Comparison of ENCODE assay signal across 15 cellular contexts in the genomic region with DNA sequence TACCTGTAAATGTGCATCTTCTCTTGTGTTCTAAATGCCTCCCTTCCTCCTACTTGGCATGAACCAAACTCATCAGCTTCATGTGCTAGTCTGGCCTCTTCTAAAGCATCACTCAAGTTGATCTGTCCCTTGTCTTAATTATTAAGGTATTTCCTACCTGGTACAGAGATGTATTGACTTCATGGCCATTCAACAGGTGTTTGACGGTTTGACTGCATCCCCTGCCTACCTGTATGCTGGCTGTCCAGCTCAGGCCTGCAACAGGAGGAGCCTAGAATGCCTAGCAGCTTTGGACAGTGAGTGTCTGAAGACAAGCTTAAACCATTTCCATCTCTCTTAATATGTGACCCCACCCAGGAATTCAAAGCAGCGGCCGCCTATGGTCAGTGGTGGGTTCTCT. TPM values are rescaled to one million over a fixed set of nuclear protein-coding genes. Genes with fewer than 3 reads are reported as not detected.
DNase-seq lines count a peak whose midpoint lies in the region; ATAC-seq and TF ChIP-seq lines count a peak whose summit lies in the region.
"Had no signal": no experiment of that assay in that cellular context is flagged by ENCODE, and none has a peak within 500 bp of the region (broad histone marks: within the 10 kb centered on the region; RNA-seq: fewer than 3 reads in every experiment).

No MANE protein-coding gene starts in this region.

- peak overlapping the region; percentile 7 for H3K27ac Mint-ChIP-seq in neural crest cell (ENCODE audit: unreplicated experiment)
- H3K27ac Mint-ChIP-seq: B cell; CD4-positive, alpha-beta T cell had no signal

- H3K27me3 ChIP-seq in cardiac muscle cell = no peaks in the 10 kb centered on the region

- H3K9me3 ChIP-seq in cardiac muscle cell (ENCODE audit: low read depth) = no peaks in the 10 kb centered on the region

- ATAC-seq in left cardiac atrium (no peak), GM18861 (IDR thresholded peaks at IDR 0.05; ENCODE audit: unreplicated experiment) (no peak), HG03039 (IDR thresholded peaks at IDR 0.05; ENCODE audit: unreplicated experiment) (no peak)

- no peaks in the 10 kb centered on the region for H3K36me3 ChIP-seq in cardiac muscle cell

- H3K36me3 Mint-ChIP-seq in neural crest cell (ENCODE audit: low read depth) = peaks cover 2% of the 10 kb centered on the region

- no peak for DNase-seq in cardiac muscle cell (ENCODE audit: low read depth in 1 of 2, low spot score in 1 of 2)
- no peak for DNase-seq in left cardiac atrium
- DNase-seq in neural crest cell (ENCODE audit: low read depth, low spot score) = no peak
- no peak for DNase-seq in NCI-H1694 (lab: John Stamatoyannopoulos, UW)
- DNase-seq: ACHN; C1 segment of cervical spinal cord; Calu3; CD4-positive, alpha-beta T cell; DMS 273 treated with DMSO at 0.1 percent for 48 hours; HCEC 1CT had no signal

- no peak overlapping the region for H3K4me3 ChIP-seq in cardiac muscle cell

- no peak for TF ChIP-seq CTCF in cardiac muscle cell (IDR thresholded peaks at IDR 0.05; ENCODE audit: low read depth, low read length)
- TF ChIP-seq CTCF in VCaP (conservative IDR thresholded peaks at IDR 0.05) = no peak
- TF ChIP-seq CTCF in neural crest cell (conservative IDR thresholded peaks at IDR 0.05) = no peak

- peaks cover 44% of the 10 kb centered on the region for H3K4me1 ChIP-seq in cardiac muscle cell (ENCODE audit: low read depth)

- intact Hi-C loops in left cardiac atrium (cut with DNase I) = loop anchor here in 1 of 2 donors (10.0 kb wide), 1 partner anchor 88 kb away; no protein-coding TSS in a partner anchor

- no peaks in the 10 kb centered on the region for H3K9me3 Mint-ChIP-seq in neural crest cell
- H3K9me3 Mint-ChIP-seq: CD4-positive, alpha-beta T cell had no signal

- H3K4me1 Mint-ChIP-seq in neural crest cell = peaks cover 28% of the 10 kb centered on the region

- H3K27me3 Mint-ChIP-seq in neural crest cell (ENCODE audit: low read depth) = no peaks in the 10 kb centered on the region

- no peak overlapping the region for H3K4me3 Mint-ChIP-seq in neural crest cell
- H3K4me3 Mint-ChIP-seq: B cell; CD4-positive, alpha-beta T cell had no signal

- H3K27ac ChIP-seq in cardiac muscle cell (peak overlapping the region; percentile 93), VCaP (peak overlapping the region; percentile 90; the same call in 1 of the 2 replicates)
- H3K27ac ChIP-seq: 22Rv1 had no signal

RNA-seq across cellular contexts. Expression of gene RIN2, which starts 24.6 kb away (rescaled TPM):
- total RNA-seq in cardiac muscle cell (33.8 and 42.4 TPM in 2 replicates), left cardiac atrium (10 to 100 TPM; 43.9 to 50.1 TPM), neural crest cell (19.9 and 22.1 TPM in 2 replicates)
- 18.4 and 19.9 TPM in 2 replicates for polyA plus RNA-seq in cardiac muscle cell
